ENCODE assay signal across 8 cellular contexts in genomic region chr6:70166088-70166958, GRCh38.
A peak's percentile ranks its signal among the peaks of the same experiment; 100 is the strongest.
DNase-seq lines count a peak whose midpoint lies in the region; ATAC-seq and TF ChIP-seq lines count a peak whose summit lies in the region.

No MANE protein-coding gene starts in this region.

- no peak overlapping the region for H2BK15ac ChIP-seq in mesenchymal stem cell (ENCODE audit: low read depth, poor library complexity, severe bottlenecking)

- no peaks in the 10 kb centered on the region for H3F3A ChIP-seq in SU-DHL-6 (ENCODE audit: insufficient read depth)

- no peak overlapping the region for H2BK12ac ChIP-seq in mesenchymal stem cell (ENCODE audit: low read length in 2 of 2)

- no peaks in the 10 kb centered on the region for H3K9me3 Mint-ChIP-seq in endodermal cell

- H3K4me3 ChIP-seq in HUES6 (ENCODE audit: low read depth, low read length) (peak overlapping the region; percentile 41), SU-DHL-6 (ENCODE audit: insufficient read depth, low read length, poor library complexity, severe bottlenecking) (no peak overlapping the region), endodermal cell (ENCODE audit: low read length) (no peak overlapping the region), mesenchymal stem cell (ENCODE audit: insufficient read depth in 1 of 2, low read depth in 1 of 2, low read length in 2 of 2) (peak overlapping the region in 1 of 2 experiments; percentile 72), upper lobe of right lung (no peak overlapping the region)

- H2AFZ ChIP-seq in SU-DHL-6 (ENCODE audit: low read depth, low read length, severe bottlenecking): peak overlapping the region; percentile 1
- no peak overlapping the region for H2AFZ ChIP-seq in mesenchymal stem cell (ENCODE audit: low read depth, low read length)

- no peaks in the 10 kb centered on the region for H4K20me1 ChIP-seq in SU-DHL-6 (ENCODE audit: low read depth, low read length)

- no peaks in the 10 kb centered on the region for H3K36me3 ChIP-seq in HUES6 (ENCODE audit: control insufficient read depth, insufficient read depth, low read length)
- no peaks in the 10 kb centered on the region for H3K36me3 ChIP-seq in SU-DHL-6 (ENCODE audit: low read length)
- no peaks in the 10 kb centered on the region for H3K36me3 ChIP-seq in endodermal cell (ENCODE audit: control insufficient read depth, insufficient read depth, low read length)
- H3K36me3 ChIP-seq in mesenchymal stem cell (ENCODE audit: control insufficient read depth in 1 of 2, insufficient read depth in 2 of 2, low read depth in 1 of 2, low read length in 2 of 2): no peaks in the 10 kb centered on the region
- H3K36me3 ChIP-seq in upper lobe of right lung: no peaks in the 10 kb centered on the region

- no peaks in the 10 kb centered on the region for H3K79me2 ChIP-seq in SU-DHL-6 (ENCODE audit: insufficient read depth, low read length)

- H3K27ac ChIP-seq in HUES6 (ENCODE audit: low read depth, low read length) (no peak overlapping the region), SU-DHL-6 (ENCODE audit: low read depth, low read length) (no peak overlapping the region), endodermal cell (ENCODE audit: low read depth, low read length) (no peak overlapping the region), mesenchymal stem cell (ENCODE audit: low read length, poor library complexity, severe bottlenecking) (no peak overlapping the region), upper lobe of right lung (no peak overlapping the region)

- intact Hi-C loops in upper lobe of right lung (cut with DNase I): no loop called here

- no peak overlapping the region for H2AK5ac ChIP-seq in mesenchymal stem cell (ENCODE audit: low read length, severe bottlenecking)

- no peak overlapping the region for H3K14ac ChIP-seq in mesenchymal stem cell (ENCODE audit: low read length in 2 of 2)

- H3K36me3 Mint-ChIP-seq in endodermal cell (ENCODE audit: low read depth): no peaks in the 10 kb centered on the region

- no peak overlapping the region for H2BK5ac ChIP-seq in mesenchymal stem cell (ENCODE audit: low read depth, low read length, poor library complexity, severe bottlenecking)

- peak overlapping the region; percentile 30 for H3K4me2 ChIP-seq in SU-DHL-6 (ENCODE audit: low read depth, low read length, poor library complexity, severe bottlenecking)
- peak overlapping the region; percentile 57 for H3K4me2 ChIP-seq in mesenchymal stem cell (ENCODE audit: low read length, poor library complexity, severe bottlenecking)

- WGBS in endodermal cell (ENCODE audit: insufficient coverage in 1 of 2, insufficient read length in 1 of 2), 2 experiments: 26 to 42% methylated on average over 13 to 24 of the region's 24 CpGs
- 25% methylated on average over 21 of the region's 24 CpGs for WGBS in mesenchymal stem cell

- H3K23ac ChIP-seq in mesenchymal stem cell (ENCODE audit: low read length in 2 of 2): no peak overlapping the region

- H3K9me3 ChIP-seq in HUES6 (ENCODE audit: control insufficient read depth, insufficient read depth, low read depth, low read length): no peaks in the 10 kb centered on the region
- H3K9me3 ChIP-seq in SU-DHL-6 (ENCODE audit: insufficient read depth, low read length): no peaks in the 10 kb centered on the region
- H3K9me3 ChIP-seq in endodermal cell (ENCODE audit: control insufficient read depth, low read length): peaks cover 3% of the 10 kb centered on the region
- no peaks in the 10 kb centered on the region for H3K9me3 ChIP-seq in mesenchymal stem cell (ENCODE audit: control insufficient read depth, low read length)
- no peaks in the 10 kb centered on the region for H3K9me3 ChIP-seq in upper lobe of right lung

- H3K79me1 ChIP-seq in mesenchymal stem cell (replicated peaks; ENCODE audit: low read length, poor library complexity, severe bottlenecking): no peaks in the 10 kb centered on the region

- H3K27me3 ChIP-seq in HUES6 (ENCODE audit: control insufficient read depth, insufficient read depth, low read length) (no peaks in the 10 kb centered on the region), SU-DHL-6 (ENCODE audit: low read length) (no peaks in the 10 kb centered on the region), endodermal cell (ENCODE audit: control insufficient read depth, insufficient read depth, low read length, poor library complexity, severe bottlenecking) (peaks cover 6% of the 10 kb centered on the region), mesenchymal stem cell (ENCODE audit: control insufficient read depth in 1 of 2, insufficient read depth in 1 of 2, low read length in 2 of 2) (peaks cover 0 to 39% of the 10 kb centered on the region in 2 experiments), upper lobe of right lung (peaks cover 8% of the 10 kb centered on the region)

- H2BK120ac ChIP-seq in mesenchymal stem cell (ENCODE audit: low read depth, low read length): no peak overlapping the region

- peak; percentile 24 for DNase-seq in NCI-H510A treated with DMSO at 0.1 percent for 48 hours (lab: John Stamatoyannopoulos, UW)
- DNase-seq in NCI-H510A (lab: John Stamatoyannopoulos, UW): no peak
- DNase-seq in endodermal cell: peak; percentile 83
- peak; percentile 59 for DNase-seq in mesenchymal stem cell
- DNase-seq in upper lobe of right lung: peak; percentile 67

- peak; percentile 34 for TF ChIP-seq CTCF in SU-DHL-6 (IDR thresholded peaks at IDR 0.05; ENCODE audit: insufficient read depth, low read length, poor library complexity, severe bottlenecking)
- TF ChIP-seq CTCF in endodermal cell (conservative IDR thresholded peaks at IDR 0.05): peak; percentile 89
- peak; percentile 51 for TF ChIP-seq CTCF in upper lobe of right lung (IDR thresholded peaks at IDR 0.05)

- H4K8ac ChIP-seq in mesenchymal stem cell (ENCODE audit: low read length): no peak overlapping the region

- no peak overlapping the region for H3K18ac ChIP-seq in mesenchymal stem cell (ENCODE audit: low read depth in 1 of 2, low read length in 2 of 2)

- no peak overlapping the region for H3K27ac Mint-ChIP-seq in endodermal cell

- H3K4me1 ChIP-seq in HUES6 (ENCODE audit: control insufficient read depth, insufficient read depth, low read length) (no peaks in the 10 kb centered on the region), endodermal cell (ENCODE audit: control insufficient read depth, insufficient read depth, low read length) (no peaks in the 10 kb centered on the region), mesenchymal stem cell (ENCODE audit: control insufficient read depth, insufficient read depth, low read depth, low read length) (no peaks in the 10 kb centered on the region), upper lobe of right lung (no peaks in the 10 kb centered on the region)

- ATAC-seq in GM21723 (IDR thresholded peaks at IDR 0.05; ENCODE audit: unreplicated experiment) (peak; percentile 93), upper lobe of right lung (peak; percentile 72)

- H3K4ac ChIP-seq in mesenchymal stem cell (ENCODE audit: low read depth in 1 of 2, low read length in 2 of 2): no peak overlapping the region

- no peaks in the 10 kb centered on the region for H3K9me2 ChIP-seq in SU-DHL-6 (replicated peaks; ENCODE audit: insufficient read depth, low read length)

- H3K9ac ChIP-seq in HUES6 (ENCODE audit: low read length) (no peak overlapping the region), SU-DHL-6 (ENCODE audit: low read length) (no peak overlapping the region), endodermal cell (ENCODE audit: extremely low read depth, low read length, poor library complexity, severe bottlenecking) (no peak overlapping the region), mesenchymal stem cell (ENCODE audit: low read length) (peak overlapping the region; percentile 59)

- H3K27me3 Mint-ChIP-seq in endodermal cell (ENCODE audit: insufficient read depth): peaks cover 11% of the 10 kb centered on the region

- no peak overlapping the region for H4K91ac ChIP-seq in mesenchymal stem cell (ENCODE audit: low read length)

- peaks cover 8% of the 10 kb centered on the region for H3K4me1 Mint-ChIP-seq in endodermal cell

- peak overlapping the region; percentile 16 for H3K4me3 Mint-ChIP-seq in endodermal cell

Comparison
In these comparisons a context has a peak if more than half of its experiments do, and no peak if none do; other contexts are left out.
1. CTCF ChIP-seq: peak in every context shown above with its lines; median percentile 89 in endodermal cell; 51 in upper lobe of right lung; 34 in SU-DHL-6.